Comparison of ENCODE assay signal across 24 cellular contexts in genomic region chrX:20585782-20586181, GRCh38.
"Had no signal": no experiment of that assay in that cellular context is flagged by ENCODE, and none has a peak within 500 bp of the region (broad histone marks: within the 10 kb centered on the region; RNA-seq: fewer than 3 reads in every experiment).

No MANE protein-coding gene starts in this region.

- H3K4me3 Mint-ChIP-seq: activated CD8-positive, alpha-beta T cell treated with anti-CD3 and anti-CD28 coated beads, Interleukin-2, amount 10 ng/mL, durations not matched to agents 7 days and 5 days; activated T-cell treated with anti-CD3 and anti-CD28 coated beads, Interleukin-2, amount 50 U/mL, for 24 hours; activated T-helper 17 cell treated with anti-CD3 and anti-CD28 coated beads, Interleukin-2, amount 50 U/mL, for 72 hours; immature natural killer cell; memory B cell; naive thymus-derived CD4-positive, alpha-beta T cell; neural crest cell; stimulated activated effector memory CD8-positive, alpha-beta T cell treated with anti-CD3 and anti-CD28 coated beads, Interleukin-12 subunit alpha, Interleukin-12 subunit beta, amount 100 ng/mL, for 72 hours; stimulated activated naive CD8-positive, alpha-beta T cell treated with anti-CD3 and anti-CD28 coated beads, Interleukin-15, amount 100 ng/mL, for 72 hours had no signal

- H3K27me3 ChIP-seq: ascending aorta, breast epithelium, right lobe of liver, tibial artery, uterus had no signal

- H3K4me1 Mint-ChIP-seq: activated T-helper 17 cell treated with anti-CD3 and anti-CD28 coated beads, Interleukin-2, amount 50 U/mL, for 72 hours; immature natural killer cell; memory B cell; naive thymus-derived CD4-positive, alpha-beta T cell; neural crest cell; stimulated activated effector memory CD8-positive, alpha-beta T cell treated with anti-CD3 and anti-CD28 coated beads, Interleukin-12 subunit alpha, Interleukin-12 subunit beta, amount 100 ng/mL, for 72 hours; stimulated activated naive CD8-positive, alpha-beta T cell treated with anti-CD3 and anti-CD28 coated beads, Interleukin-15, amount 100 ng/mL, for 72 hours had no signal

- H3K4me1 ChIP-seq: ascending aorta, breast epithelium, right lobe of liver, tibial artery, uterus had no signal

- H3K27me3 Mint-ChIP-seq: memory B cell had no signal

- DNase-seq: activated CD4-positive, alpha-beta T cell treated with anti-CD3 and anti-CD28 coated beads, Interleukin-2, amount 50 U/mL, for 1 hour; activated CD4-positive, CD25-positive, alpha-beta regulatory T cell treated with anti-CD3 and anti-CD28 coated beads, Interleukin-2, amount 50 U/mL, for 72 hours; activated CD8-positive, alpha-beta T cell treated with anti-CD3 and anti-CD28 coated beads, Interleukin-2, amount 10 ng/mL, durations not matched to agents 7 days and 5 days; activated T-cell treated with anti-CD3 and anti-CD28 coated beads, Interleukin-2, amount 50 U/mL, for 24 hours; cortex of kidney; foreskin melanocyte; immature natural killer cell; naive thymus-derived CD4-positive, alpha-beta T cell; occipital lobe; right lobe of liver; small intestine; stimulated activated CD4-positive, alpha-beta T cell treated with anti-CD3 and anti-CD28 coated beads, Interleukin-2, amount 100 ng/mL, for 24 hours; stimulated activated naive CD8-positive, alpha-beta T cell treated with anti-CD3 and anti-CD28 coated beads, Interleukin-15, amount 100 ng/mL, for 72 hours; T-helper 1 cell; tibial artery; uterus; WERI-Rb-1 had no signal

- H3K27ac Mint-ChIP-seq: activated CD8-positive, alpha-beta T cell treated with anti-CD3 and anti-CD28 coated beads, Interleukin-2, amount 10 ng/mL, durations not matched to agents 7 days and 5 days; activated naive CD4-positive, alpha-beta T cell treated with anti-CD3 and anti-CD28 coated beads, Interleukin-2, amount 50 U/mL, for 72 hours; activated T-cell treated with anti-CD3 and anti-CD28 coated beads, Interleukin-2, amount 50 U/mL, for 24 hours; activated T-helper 17 cell treated with anti-CD3 and anti-CD28 coated beads, Interleukin-2, amount 50 U/mL, for 72 hours; immature natural killer cell; memory B cell; naive thymus-derived CD4-positive, alpha-beta T cell; stimulated activated effector memory CD8-positive, alpha-beta T cell treated with anti-CD3 and anti-CD28 coated beads, Interleukin-12 subunit alpha, Interleukin-12 subunit beta, amount 100 ng/mL, for 72 hours; stimulated activated naive CD8-positive, alpha-beta T cell treated with anti-CD3 and anti-CD28 coated beads, Interleukin-15, amount 100 ng/mL, for 72 hours had no signal

- H3K9me3 Mint-ChIP-seq: activated naive CD4-positive, alpha-beta T cell treated with anti-CD3 and anti-CD28 coated beads, Interleukin-2, amount 50 U/mL, for 72 hours; activated T-helper 17 cell treated with anti-CD3 and anti-CD28 coated beads, Interleukin-2, amount 50 U/mL, for 72 hours; memory B cell; stimulated activated effector memory CD8-positive, alpha-beta T cell treated with anti-CD3 and anti-CD28 coated beads, Interleukin-12 subunit alpha, Interleukin-12 subunit beta, amount 100 ng/mL, for 72 hours; stimulated activated naive CD8-positive, alpha-beta T cell treated with anti-CD3 and anti-CD28 coated beads, Interleukin-15, amount 100 ng/mL, for 72 hours had no signal

- H3K27ac ChIP-seq: ascending aorta, breast epithelium, right lobe of liver, tibial artery, uterus, WERI-Rb-1 had no signal

- H3K9me3 ChIP-seq: ascending aorta, right lobe of liver, tibial artery, uterus had no signal

- H3K36me3 ChIP-seq: ascending aorta, breast epithelium, right lobe of liver, tibial artery, uterus, WERI-Rb-1 had no signal

- H3K36me3 Mint-ChIP-seq: activated naive CD4-positive, alpha-beta T cell treated with anti-CD3 and anti-CD28 coated beads, Interleukin-2, amount 50 U/mL, for 72 hours; memory B cell; naive thymus-derived CD4-positive, alpha-beta T cell; stimulated activated effector memory CD8-positive, alpha-beta T cell treated with anti-CD3 and anti-CD28 coated beads, Interleukin-12 subunit alpha, Interleukin-12 subunit beta, amount 100 ng/mL, for 72 hours had no signal

- ATAC-seq: activated CD8-positive, alpha-beta T cell treated with anti-CD3 and anti-CD28 coated beads, Interleukin-2, amount 10 ng/mL, durations not matched to agents 7 days and 5 days; activated naive CD4-positive, alpha-beta T cell treated with anti-CD3 and anti-CD28 coated beads, Interleukin-2, amount 50 U/mL, for 72 hours; activated T-helper 17 cell treated with anti-CD3 and anti-CD28 coated beads, Interleukin-2, amount 50 U/mL, for 72 hours; naive thymus-derived CD4-positive, alpha-beta T cell; right lobe of liver; stimulated activated effector memory CD8-positive, alpha-beta T cell treated with anti-CD3 and anti-CD28 coated beads, Interleukin-12 subunit alpha, Interleukin-12 subunit beta, amount 100 ng/mL, for 72 hours; stimulated activated naive CD8-positive, alpha-beta T cell treated with anti-CD3 and anti-CD28 coated beads, Interleukin-15, amount 100 ng/mL, for 72 hours had no signal

- H3K4me3 ChIP-seq: ascending aorta, breast epithelium, right lobe of liver, tibial artery, uterus had no signal
